In the genomic region with DNA sequence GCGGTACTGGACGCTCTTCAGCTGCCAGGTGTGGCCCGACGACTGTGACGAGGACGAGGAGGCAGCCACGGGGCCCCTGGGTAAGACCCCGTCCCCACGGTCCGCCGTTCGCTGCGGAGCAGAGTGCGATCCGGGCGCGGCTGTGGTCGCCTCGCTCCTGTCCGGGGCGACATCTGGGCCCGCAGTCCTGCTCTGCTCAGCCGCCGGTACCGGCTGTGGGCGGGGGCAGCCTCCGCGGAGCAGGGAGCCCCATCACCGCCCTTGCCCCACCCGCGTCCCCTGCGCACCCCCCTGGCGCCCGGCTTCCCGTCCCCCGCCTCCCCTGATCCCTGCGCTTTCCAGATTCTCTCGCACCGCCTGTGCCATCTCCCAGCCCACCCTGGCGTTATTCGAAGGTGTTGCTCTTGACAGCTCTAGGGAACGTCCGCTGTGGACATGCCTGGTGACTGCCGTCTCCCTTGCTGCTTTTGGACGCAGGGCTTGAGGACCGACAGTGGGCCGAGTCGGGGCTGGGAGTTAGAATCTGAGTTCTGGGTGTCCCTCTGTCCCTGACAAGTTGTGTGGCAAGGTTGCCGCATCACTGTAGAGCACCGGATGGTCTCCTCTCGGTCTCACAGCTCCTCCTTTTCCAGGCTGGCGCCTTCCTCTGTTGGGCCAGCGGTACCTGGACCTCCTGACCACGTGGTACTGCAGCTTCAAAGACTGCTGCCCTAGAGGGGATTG, we compare ENCODE assay signal across 8 cellular contexts. TPM values are rescaled to one million over a fixed set of nuclear protein-coding genes. Genes with fewer than 3 reads are reported as not detected.
DNase-seq lines count a peak whose midpoint lies in the region; ATAC-seq and TF ChIP-seq lines count a peak whose summit lies in the region.

No MANE protein-coding gene starts in this region.

- H3K9me2 ChIP-seq in GM23248 (ENCODE audit: insufficient read depth) = no peaks in the 10 kb centered on the region

- H3F3A ChIP-seq in GM23248 (ENCODE audit: insufficient read depth) = peaks cover 25% of the 10 kb centered on the region

- H3K27ac ChIP-seq in GM23248 = peak overlapping the region; percentile 68
- peak overlapping the region; percentile 97 for H3K27ac ChIP-seq in KMS-11
- H3K27ac ChIP-seq in duodenal mucosa (ENCODE audit: low read depth, low read length) = peak overlapping the region; percentile 64

- ATAC-seq in activated B cell treated with CpG ODN at 0.5 μM for 24 hours (ENCODE audit: low read depth) = peak; percentile 16
- ATAC-seq in memory B cell (ENCODE audit: low read depth) = peak; percentile 16
- ATAC-seq in stimulated activated naive B cell treated with anti-CD40 and anti-IgM and Interleukin-4, amounts not matched to agents 10 μg/mL and 1 μg/mL and 100 μg/mL, for 72 hours (replicated peaks) = peak; percentile 22 to 30

- H3K4me3 ChIP-seq in GM23248 (peak overlapping the region; percentile 78), KMS-11 (IDR thresholded peaks at IDR 0.05; ENCODE audit: insufficient read depth, low read depth, low read length) (peak overlapping the region; percentile 61), duodenal mucosa (ENCODE audit: low read depth in 1 of 2, low read length in 2 of 2) (peak overlapping the region; percentile 80 to 95)

- CTCF ChIA-PET in activated B cell treated with CpG ODN at 0.5 μM for 24 hours (lab: Charles Lee) = interaction anchor here (1.0 to 4.3 kb wide), 3 partner anchors 39 to 727 kb away, joined by 3 to 30 read pairs (median 6); no protein-coding TSS in a partner anchor

- H3K9ac ChIP-seq in GM23248 = peak overlapping the region; percentile 85
- peak overlapping the region; percentile 94 for H3K9ac ChIP-seq in KMS-11
- peak overlapping the region; percentile 81 to 98 for H3K9ac ChIP-seq in duodenal mucosa (ENCODE audit: low read depth in 1 of 2, low read length in 2 of 2)

- peak overlapping the region; percentile 86 for H2AFZ ChIP-seq in GM23248
- H2AFZ ChIP-seq in KMS-11 (ENCODE audit: low read depth) = peak overlapping the region; percentile 60; the same call in 1 of the 2 replicates

- H3K4me1 ChIP-seq in GM23248 (ENCODE audit: insufficient read depth) (peaks cover 11% of the 10 kb centered on the region), KMS-11 (ENCODE audit: low read depth, poor library complexity, severe bottlenecking) (peaks cover 55% of the 10 kb centered on the region), duodenal mucosa (ENCODE audit: control insufficient read depth in 1 of 2, insufficient read depth in 2 of 2, low read length in 2 of 2) (peaks cover 18 to 37% of the 10 kb centered on the region in 2 donors)

- in situ Hi-C loops in GM23248 (cut with MboI) = loop anchor here (25.0 kb wide), 1 partner anchor 255 kb away; no protein-coding TSS in a partner anchor

- H3K27ac Mint-ChIP-seq in activated B cell treated with CpG ODN at 0.5 μM for 24 hours = peak overlapping the region; percentile 96
- H3K27ac Mint-ChIP-seq in memory B cell = peak overlapping the region; percentile 100
- H3K27ac Mint-ChIP-seq in stimulated activated naive B cell treated with anti-CD40 and anti-IgM and Interleukin-4, amounts not matched to agents 10 μg/mL and 1 μg/mL and 100 μg/mL, for 72 hours = peak overlapping the region; percentile 99

- peaks cover 24% of the 10 kb centered on the region for H3K79me2 ChIP-seq in GM23248 (ENCODE audit: insufficient read depth)
- H3K79me2 ChIP-seq in KMS-11 (ENCODE audit: insufficient read depth, low read depth) = peaks cover 55% of the 10 kb centered on the region

- 1 to 3% methylated on average over 31 to 36 of the region's 54 CpGs for WGBS in GM23248 (ENCODE audit: low coverage in 1 of 2, low lambda C conversion rate in 2 of 2, missing lambda C conversion rate in 2 of 2), 2 experiments

- H3K27me3 Mint-ChIP-seq in activated B cell treated with CpG ODN at 0.5 μM for 24 hours (no peaks in the 10 kb centered on the region), memory B cell (no peaks in the 10 kb centered on the region)
- no peaks in the 10 kb centered on the region for H3K27me3 Mint-ChIP-seq in stimulated activated naive B cell treated with anti-CD40 and anti-IgM and Interleukin-4, amounts not matched to agents 10 μg/mL and 1 μg/mL and 100 μg/mL, for 72 hours

- peak overlapping the region; percentile 98 for H3K4me3 Mint-ChIP-seq in activated B cell treated with CpG ODN at 0.5 μM for 24 hours
- peak overlapping the region; percentile 99 for H3K4me3 Mint-ChIP-seq in memory B cell
- peak overlapping the region; percentile 98 to 99 for H3K4me3 Mint-ChIP-seq in stimulated activated naive B cell treated with anti-CD40 and anti-IgM and Interleukin-4, amounts not matched to agents 10 μg/mL and 1 μg/mL and 100 μg/mL, for 72 hours

- POLR2A ChIA-PET in activated B cell treated with CpG ODN at 0.5 μM for 24 hours (lab: Charles Lee) = interaction anchor here (1.1 to 4.6 kb wide), 9 partner anchors 11 to 285 kb away, joined by 3 to 23 read pairs (median 7); a partner anchor contains a TSS

- intact Hi-C loops in activated B cell treated with CpG ODN at 0.5 μM for 24 hours (cut with micrococcal nuclease) = loop anchor here (1.0 to 5.0 kb wide), 3 partner anchors 47 to 800 kb away; a partner anchor contains a TSS

- H3K36me3 Mint-ChIP-seq in activated B cell treated with CpG ODN at 0.5 μM for 24 hours (ENCODE audit: low read depth) = peaks cover 37% of the 10 kb centered on the region
- peaks cover 4% of the 10 kb centered on the region for H3K36me3 Mint-ChIP-seq in memory B cell
- peaks cover 16 to 26% of the 10 kb centered on the region in 2 donors for H3K36me3 Mint-ChIP-seq in stimulated activated naive B cell treated with anti-CD40 and anti-IgM and Interleukin-4, amounts not matched to agents 10 μg/mL and 1 μg/mL and 100 μg/mL, for 72 hours

- no peak for TF ChIP-seq CTCF in GM10266 (IDR thresholded peaks at IDR 0.05; ENCODE audit: control insufficient read depth, insufficient read depth, low read depth, missing control alignments)
- no peak for TF ChIP-seq CTCF in KMS-11 (conservative IDR thresholded peaks at IDR 0.05; ENCODE audit: low read depth, low read length)
- TF ChIP-seq CTCF in activated B cell treated with CpG ODN at 0.5 μM for 24 hours (IDR thresholded peaks at IDR 0.05) = no peak

- H3K4me2 ChIP-seq in GM23248 (ENCODE audit: unreplicated experiment) (peak overlapping the region; percentile 93), KMS-11 (peak overlapping the region; percentile 81)

- peak; percentile 25 for DNase-seq in GM10266 (ENCODE audit: extremely low spot score)
- peak; percentile 62 for DNase-seq in GM23248
- peak; percentile 46 for DNase-seq in activated B cell treated with CpG ODN at 0.5 μM for 24 hours
- peak; percentile 58 to 60 for DNase-seq in memory B cell (ENCODE audit: low spot score in 2 of 2)
- no peak for DNase-seq in stimulated activated naive B cell treated with anti-CD40 and anti-IgM and Interleukin-4, amounts not matched to agents 10 μg/mL and 1 μg/mL and 100 μg/mL, for 72 hours
- DNase-seq in NCI-H524 treated with DMSO at 0.1 percent for 48 hours (lab: John Stamatoyannopoulos, UW) = no peak

- no peaks in the 10 kb centered on the region for H3K9me3 Mint-ChIP-seq in activated B cell treated with CpG ODN at 0.5 μM for 24 hours
- no peaks in the 10 kb centered on the region for H3K9me3 Mint-ChIP-seq in memory B cell
- H3K9me3 Mint-ChIP-seq in stimulated activated naive B cell treated with anti-CD40 and anti-IgM and Interleukin-4, amounts not matched to agents 10 μg/mL and 1 μg/mL and 100 μg/mL, for 72 hours = no peaks in the 10 kb centered on the region

- no peaks in the 10 kb centered on the region for H4K20me1 ChIP-seq in GM23248 (ENCODE audit: insufficient read depth)
- no peaks in the 10 kb centered on the region for H4K20me1 ChIP-seq in KMS-11 (ENCODE audit: insufficient read depth)

- H3K9me3 ChIP-seq in GM23248 (ENCODE audit: low read depth) (no peaks in the 10 kb centered on the region), duodenal mucosa (ENCODE audit: control insufficient read depth in 1 of 2, low read length in 2 of 2) (no peaks in the 10 kb centered on the region)

- H3K4me1 Mint-ChIP-seq in activated B cell treated with CpG ODN at 0.5 μM for 24 hours = peaks cover 51% of the 10 kb centered on the region
- peaks cover 29% of the 10 kb centered on the region for H3K4me1 Mint-ChIP-seq in memory B cell
- H3K4me1 Mint-ChIP-seq in stimulated activated naive B cell treated with anti-CD40 and anti-IgM and Interleukin-4, amounts not matched to agents 10 μg/mL and 1 μg/mL and 100 μg/mL, for 72 hours = peaks cover 23 to 38% of the 10 kb centered on the region in 2 donors

- H3K27me3 ChIP-seq in GM23248 (replicated peaks; ENCODE audit: insufficient read depth) (no peaks in the 10 kb centered on the region), KMS-11 (ENCODE audit: insufficient read depth, low read depth) (no peaks in the 10 kb centered on the region), duodenal mucosa (ENCODE audit: control insufficient read depth in 1 of 2, insufficient read depth in 2 of 2, low read length in 2 of 2) (no peaks in the 10 kb centered on the region)

- H3K36me3 ChIP-seq in GM23248 (ENCODE audit: low read depth) = no peaks in the 10 kb centered on the region
- peaks cover 4% of the 10 kb centered on the region; the same call in 1 of the 2 replicates for H3K36me3 ChIP-seq in KMS-11 (ENCODE audit: insufficient read depth)
- H3K36me3 ChIP-seq in duodenal mucosa (ENCODE audit: control insufficient read depth in 1 of 2, insufficient read depth in 2 of 2, low read length in 2 of 2) = peaks cover 3 to 22% of the 10 kb centered on the region in 2 donors

RNA-seq across cellular contexts. Expression of a gene that starts 0.6 kb away (rescaled TPM):
- total RNA-seq in GM23248 (2014; rRNA removed; shearing (Covaris generic)) = 44.8 and 45.5 TPM in 2 replicates
- polyA plus RNA-seq in GM23248 (2016; fragmentation: Nextera tagmentation; extraction: Ambion mirVana) = 22.2 and 25.1 TPM in 2 replicates
- total RNA-seq in activated B cell treated with CpG ODN at 0.5 μM for 24 hours = 59.5 and 60.8 TPM in 2 replicates

RNA-seq across cellular contexts. Expression of a gene that starts 56.8 kb away (rescaled TPM):
- total RNA-seq in GM23248 (2014; rRNA removed; shearing (Covaris generic)) = 34.9 and 47.6 TPM in 2 replicates
- 10.6 and 12.6 TPM in 2 replicates for polyA plus RNA-seq in GM23248 (2016; fragmentation: Nextera tagmentation; extraction: Ambion mirVana)
- 26.3 and 27.5 TPM in 2 replicates for total RNA-seq in activated B cell treated with CpG ODN at 0.5 μM for 24 hours

Comparison
In these comparisons a context has a peak if more than half of its experiments do, and no peak if none do; other contexts are left out.
1. DNase-seq: peak in GM10266 (single experiment), GM23248 (single experiment), activated B cell treated with CpG ODN at 0.5 μM for 24 hours (single experiment) and memory B cell (2 of 2); none in stimulated activated naive B cell treated with anti-CD40 and anti-IgM and Interleukin-4, amounts not matched to agents 10 μg/mL and 1 μg/mL and 100 μg/mL, for 72 hours (single experiment) and NCI-H524 treated with DMSO at 0.1 percent for 48 hours (single experiment).
2. Peak in every context shown above with its lines, with median percentiles within 50 percentile points of each other: H3K27ac ChIP-seq, H3K4me3 ChIP-seq, H3K9ac ChIP-seq, ATAC-seq, H3K27ac Mint-ChIP-seq and H3K4me3 Mint-ChIP-seq.